Comparison of ENCODE assay signal across 36 cellular contexts in genomic region chr12:80761818-80762217, GRCh38. TPM values are rescaled to one million over a fixed set of nuclear protein-coding genes. Genes with fewer than 3 reads are reported as not detected.
DNase-seq lines count a peak whose midpoint lies in the region; ATAC-seq and TF ChIP-seq lines count a peak whose summit lies in the region.
"Had no signal": no experiment of that assay in that cellular context is flagged by ENCODE, and none has a peak within 500 bp of the region (broad histone marks: within the 10 kb centered on the region; RNA-seq: fewer than 3 reads in every experiment).

No MANE protein-coding gene starts in this region.

- peak; percentile 58 for ATAC-seq in GM18868 (IDR thresholded peaks at IDR 0.05; ENCODE audit: unreplicated experiment)
- ATAC-seq in HG02870 (IDR thresholded peaks at IDR 0.05; ENCODE audit: unreplicated experiment) = peak; percentile 45
- no peak for ATAC-seq in HG02840 (IDR thresholded peaks at IDR 0.05; ENCODE audit: low FRiP score, unreplicated experiment)
- ATAC-seq: activated CD8-positive, alpha-beta T cell treated with anti-CD3 and anti-CD28 coated beads, Interleukin-2, amount 10 ng/mL, durations not matched to agents 7 days and 5 days; naive thymus-derived CD4-positive, alpha-beta T cell; psoas muscle had no signal

- H3K4me1 ChIP-seq in neural progenitor cell = peaks cover 8% of the 10 kb centered on the region
- H3K4me1 ChIP-seq: Peyer's patch, thyroid gland had no signal

- H2AFZ ChIP-seq in neural progenitor cell (replicated peaks) = peak overlapping the region; percentile 65

- no peaks in the 10 kb centered on the region for H3K9me3 Mint-ChIP-seq in neural progenitor cell
- H3K9me3 Mint-ChIP-seq: T-helper 2 cell treated with Interferon-gamma antibody and Interleukin-4, amounts not matched to agents 5 μg/mL and 100 μg/mL, for 36 hours had no signal

- peaks cover 5% of the 10 kb centered on the region for H3K4me1 Mint-ChIP-seq in neural progenitor cell
- H3K4me1 Mint-ChIP-seq: activated naive CD8-positive, alpha-beta T cell treated with anti-CD3 and anti-CD28 coated beads for 36 hours; CD8-positive, alpha-beta memory T cell; naive thymus-derived CD4-positive, alpha-beta T cell had no signal

- no peaks in the 10 kb centered on the region for H3K27me3 ChIP-seq in neural progenitor cell
- H3K27me3 ChIP-seq: BE2C, Peyer's patch, thyroid gland had no signal

- DNase-seq in epithelial cell of esophagus (ENCODE audit: low read depth) (peak; percentile 20), neural progenitor cell (ENCODE audit: low spot score) (no peak), activated T-cell treated with anti-CD3 and anti-CD28 coated beads for 4 hours (no peak), SHP77 treated with DMSO at 0.1 percent for 48 hours (lab: John Stamatoyannopoulos, UW) (no peak)
- DNase-seq: ACHN; activated CD4-positive, alpha-beta T cell treated with anti-CD3 and anti-CD28 coated beads for 4 hours; activated CD8-positive, alpha-beta T cell treated with anti-CD3 and anti-CD28 coated beads, Interleukin-2, amount 10 ng/mL, durations not matched to agents 7 days and 5 days; activated naive CD8-positive, alpha-beta T cell treated with anti-CD3 and anti-CD28 coated beads for 36 hours; BE2C; CD8-positive, alpha-beta memory T cell; effector CD8-positive, alpha-beta T cell; glutamatergic neuron; kidney; midbrain; MV-4-11; naive thymus-derived CD4-positive, alpha-beta T cell; NCI-H1436; NCI-H2081 treated with DMSO at 0.1 percent for 48 hours; NCI-H345; NCI-H82; occipital lobe; Peyer's patch; psoas muscle; SIG-M5; stimulated activated CD4-positive, alpha-beta T cell treated with anti-CD3 and anti-CD28 coated beads, Interleukin-4, amount 100 ng/mL, for 24 hours; thyroid gland had no signal

- H3K4me3 ChIP-seq in epithelial cell of esophagus (ENCODE audit: low read length) = no peak overlapping the region
- no peak overlapping the region for H3K4me3 ChIP-seq in neural progenitor cell
- H3K4me3 ChIP-seq: coronary artery, Peyer's patch, psoas muscle, thyroid gland had no signal

- H4K20me1 ChIP-seq in neural progenitor cell (ENCODE audit: low read depth) = no peaks in the 10 kb centered on the region

- H3K79me2 ChIP-seq in neural progenitor cell (ENCODE audit: low read depth) = no peaks in the 10 kb centered on the region

- no peak overlapping the region for H3K9ac ChIP-seq in neural progenitor cell

- H3K4me2 ChIP-seq in neural progenitor cell = no peak overlapping the region

- H3K27ac ChIP-seq in neural progenitor cell = no peak overlapping the region
- H3K27ac ChIP-seq: coronary artery, epithelial cell of prostate, HL-60, Peyer's patch, psoas muscle, thyroid gland had no signal

- peaks cover 2% of the 10 kb centered on the region for H3K27me3 Mint-ChIP-seq in neural progenitor cell (ENCODE audit: insufficient read depth, low read depth)
- H3K27me3 Mint-ChIP-seq: activated naive CD8-positive, alpha-beta T cell treated with anti-CD3 and anti-CD28 coated beads for 36 hours; CD8-positive, alpha-beta memory T cell had no signal

- H3K36me3 Mint-ChIP-seq in neural progenitor cell = no peaks in the 10 kb centered on the region
- H3K36me3 Mint-ChIP-seq: activated naive CD8-positive, alpha-beta T cell treated with anti-CD3 and anti-CD28 coated beads for 36 hours; CD8-positive, alpha-beta memory T cell; naive thymus-derived CD4-positive, alpha-beta T cell had no signal

- H3K4me3 Mint-ChIP-seq in neural progenitor cell = no peak overlapping the region
- H3K4me3 Mint-ChIP-seq: activated CD8-positive, alpha-beta T cell treated with anti-CD3 and anti-CD28 coated beads, Interleukin-2, amount 10 ng/mL, durations not matched to agents 7 days and 5 days; activated naive CD8-positive, alpha-beta T cell treated with anti-CD3 and anti-CD28 coated beads for 36 hours; CD8-positive, alpha-beta memory T cell; naive thymus-derived CD4-positive, alpha-beta T cell; T-helper 2 cell treated with Interferon-gamma antibody and Interleukin-4, amounts not matched to agents 5 μg/mL and 100 μg/mL, for 36 hours had no signal

- H3F3A ChIP-seq in neural progenitor cell (ENCODE audit: low read depth) = no peaks in the 10 kb centered on the region

- no peak overlapping the region for H3K27ac Mint-ChIP-seq in neural progenitor cell
- H3K27ac Mint-ChIP-seq: activated CD8-positive, alpha-beta T cell treated with anti-CD3 and anti-CD28 coated beads, Interleukin-2, amount 10 ng/mL, durations not matched to agents 7 days and 5 days; activated naive CD8-positive, alpha-beta T cell treated with anti-CD3 and anti-CD28 coated beads for 36 hours; CD8-positive, alpha-beta memory T cell; naive thymus-derived CD4-positive, alpha-beta T cell; T-helper 2 cell treated with Interferon-gamma antibody and Interleukin-4, amounts not matched to agents 5 μg/mL and 100 μg/mL, for 36 hours had no signal

- no peaks in the 10 kb centered on the region for H3K36me3 ChIP-seq in neural progenitor cell
- H3K36me3 ChIP-seq: BE2C, Peyer's patch, thyroid gland had no signal

- TF ChIP-seq CTCF in epithelial cell of esophagus (IDR thresholded peaks at IDR 0.05; ENCODE audit: insufficient read depth, low read depth, low read length, missing control alignments) (no peak), neural progenitor cell (IDR thresholded peaks at IDR 0.05) (no peak)

- H3K9me3 ChIP-seq in neural progenitor cell (ENCODE audit: low read depth) = no peaks in the 10 kb centered on the region
- H3K9me3 ChIP-seq: BE2C, Peyer's patch, psoas muscle, thyroid gland had no signal

RNA-seq across cellular contexts. Expression of gene MYF5, which starts 45.1 kb away (rescaled TPM):
- not detected in 2 replicates for total RNA-seq in neural progenitor cell (ENCODE audit: low replicate concordance)
- total RNA-seq: activated CD8-positive, alpha-beta T cell treated with anti-CD3 and anti-CD28 coated beads, Interleukin-2, amount 10 ng/mL, durations not matched to agents 7 days and 5 days; activated naive CD8-positive, alpha-beta T cell treated with anti-CD3 and anti-CD28 coated beads for 36 hours; cardiac septum; CD8-positive, alpha-beta memory T cell; Daoy; kidney; lower leg skin; naive thymus-derived CD4-positive, alpha-beta T cell; occipital lobe; Peyer's patch; thyroid gland had no signal

RNA-seq across cellular contexts. Expression of gene MYF6, which starts 54.4 kb away (rescaled TPM):
- 0.43 and 0.97 TPM in 2 replicates for total RNA-seq in neural progenitor cell (ENCODE audit: low replicate concordance)
- total RNA-seq: activated CD8-positive, alpha-beta T cell treated with anti-CD3 and anti-CD28 coated beads, Interleukin-2, amount 10 ng/mL, durations not matched to agents 7 days and 5 days; activated naive CD8-positive, alpha-beta T cell treated with anti-CD3 and anti-CD28 coated beads for 36 hours; CD8-positive, alpha-beta memory T cell; Daoy; kidney; naive thymus-derived CD4-positive, alpha-beta T cell; Peyer's patch; thyroid gland had no signal
